9 cellular contexts compared by ENCODE assay signal in the genomic region with DNA sequence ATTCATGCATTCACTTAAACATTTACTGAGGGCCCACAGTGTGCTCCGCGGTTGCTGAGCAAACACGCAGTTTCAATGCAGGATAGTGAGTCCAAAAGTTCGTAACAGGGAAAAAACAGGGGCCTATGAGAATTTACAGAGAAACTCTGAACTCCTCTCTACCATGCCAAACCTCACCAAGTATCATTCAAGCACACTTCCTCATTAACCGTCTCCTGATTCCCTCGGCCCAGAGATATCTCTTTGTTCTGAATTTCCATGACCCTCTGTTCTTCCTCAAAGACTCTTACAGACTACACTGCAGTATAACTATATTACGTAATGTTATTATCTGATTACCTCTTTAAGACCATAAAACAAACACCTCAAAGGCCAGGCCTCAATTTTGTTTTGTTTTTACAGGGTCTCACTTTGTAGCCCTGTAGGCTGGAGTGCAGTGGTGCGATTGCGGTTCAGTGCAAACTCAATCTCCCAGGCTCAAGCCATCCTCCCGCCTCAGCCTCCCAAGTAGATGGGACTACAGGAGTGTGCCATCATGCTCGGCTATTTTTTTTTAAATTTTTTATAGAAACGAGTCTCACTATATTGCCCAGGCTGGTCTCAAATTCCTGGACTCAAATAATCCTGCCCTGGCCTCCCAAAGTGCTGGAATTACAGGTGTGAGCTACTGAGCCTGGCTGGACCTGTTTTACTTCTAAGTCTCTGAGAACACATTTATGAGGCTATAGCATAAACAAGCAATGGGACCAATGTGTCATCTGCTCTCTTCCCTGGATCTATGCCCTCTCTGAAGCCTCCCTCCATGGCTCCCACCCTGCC. TPM values are rescaled to one million over a fixed set of nuclear protein-coding genes. Genes with fewer than 3 reads are reported as not detected.
DNase-seq lines count a peak whose midpoint lies in the region; ATAC-seq and TF ChIP-seq lines count a peak whose summit lies in the region.
"Had no signal": no experiment of that assay in that cellular context is flagged by ENCODE, and none has a peak within 500 bp of the region (broad histone marks: within the 10 kb centered on the region; RNA-seq: fewer than 3 reads in every experiment).

No MANE protein-coding gene starts in this region.

- CTCF ChIA-PET in OCI-LY7 (lab: Charles Lee; ENCODE audit: unreplicated experiment): interaction anchor here (0.8 kb wide), 1 partner anchor 194 kb away, joined by 3 read pairs; no protein-coding TSS in a partner anchor

- H3K9ac ChIP-seq in endodermal cell (ENCODE audit: extremely low read depth, low read length, poor library complexity, severe bottlenecking): no peak overlapping the region

- TF ChIP-seq CTCF in OCI-LY7 (conservative IDR thresholded peaks at IDR 0.05; ENCODE audit: low read length) (no peak), endodermal cell (conservative IDR thresholded peaks at IDR 0.05) (peak; percentile 21), psoas muscle (IDR thresholded peaks at IDR 0.05) (no peak)

- no peaks in the 10 kb centered on the region for H3K27me3 Mint-ChIP-seq in endodermal cell (ENCODE audit: insufficient read depth)

- no peaks in the 10 kb centered on the region for H3K9me2 ChIP-seq in OCI-LY7 (ENCODE audit: insufficient read depth, low read length)

- WGBS in endodermal cell (ENCODE audit: insufficient coverage in 1 of 2, insufficient read length in 1 of 2), 2 experiments: 91% methylated on average over 8 to 12 of the region's 12 CpGs
- WGBS in psoas muscle, 3 donors: 75 to 77% (median 76%) methylated on average over 12 of the region's 12 CpGs

- H3K4me1 ChIP-seq in OCI-LY7 (ENCODE audit: insufficient read depth, low read length, poor library complexity, severe bottlenecking) (peaks cover 76% of the 10 kb centered on the region), endodermal cell (ENCODE audit: control insufficient read depth, insufficient read depth, low read length) (no peaks in the 10 kb centered on the region), psoas muscle (peaks cover 49% of the 10 kb centered on the region)

- peak overlapping the region; percentile 2 for H3K27ac Mint-ChIP-seq in endodermal cell

- H4K20me1 ChIP-seq in OCI-LY7 (ENCODE audit: insufficient read depth, low read length): 0 out of 2 replicates have a peak, but pooled peaks cover 1% of the 10 kb centered on the region

- no TSS peak for BruUV-seq in OCI-LY7 (replicated peaks; lab: Mats Ljungman, UMichigan)

- H3K27me3 ChIP-seq in endodermal cell (ENCODE audit: control insufficient read depth, insufficient read depth, low read length, poor library complexity, severe bottlenecking): no peaks in the 10 kb centered on the region
- H3K27me3 ChIP-seq in psoas muscle (ENCODE audit: insufficient read depth in 3 of 3, low read length in 2 of 3): no peaks in the 10 kb centered on the region

- peak overlapping the region; percentile 86 for H3K4me3 ChIP-seq in OCI-LY7 (ENCODE audit: low read depth, low read length, poor library complexity, severe bottlenecking)
- peak overlapping the region; percentile 50 for H3K4me3 ChIP-seq in endodermal cell (ENCODE audit: low read length)
- peak overlapping the region; percentile 99 for H3K4me3 ChIP-seq in psoas muscle

- H3K9me3 Mint-ChIP-seq in endodermal cell: no peaks in the 10 kb centered on the region

- H3K27ac ChIP-seq in OCI-LY7 (ENCODE audit: low read depth, low read length, poor library complexity, severe bottlenecking): peak overlapping the region; percentile 95
- no peak overlapping the region for H3K27ac ChIP-seq in endodermal cell (ENCODE audit: low read depth, low read length)
- peak overlapping the region; percentile 63 for H3K27ac ChIP-seq in psoas muscle

- peaks cover 30% of the 10 kb centered on the region for H3K36me3 Mint-ChIP-seq in endodermal cell (ENCODE audit: low read depth)

- peaks cover 91% of the 10 kb centered on the region for H3K79me2 ChIP-seq in OCI-LY7 (ENCODE audit: insufficient read depth, low read depth, low read length)

- ATAC-seq in psoas muscle (no peak), HG03175 (IDR thresholded peaks at IDR 0.05; ENCODE audit: unreplicated experiment) (no peak), GM19467 (IDR thresholded peaks at IDR 0.05; ENCODE audit: unreplicated experiment) (no peak)

- peak overlapping the region; percentile 0 for H3K4me3 Mint-ChIP-seq in endodermal cell

- H2AFZ ChIP-seq in OCI-LY7 (ENCODE audit: low read length): peak overlapping the region; percentile 21; the same call in 1 of the 2 replicates

- peak overlapping the region; percentile 85 for H3K4me2 ChIP-seq in OCI-LY7 (ENCODE audit: low read length)

- DNase-seq in NCI-H1092 treated with DMSO at 0.1 percent for 48 hours (lab: John Stamatoyannopoulos, UW) (peak; percentile 75), NCI-H1092 (lab: John Stamatoyannopoulos, UW) (no peak), OCI-LY7 (ENCODE audit: low spot score) (peak; percentile 62), endodermal cell (no peak), psoas muscle (no peak), foreskin melanocyte (no peak)
- DNase-seq: ACHN had no signal

- H3K9me3 ChIP-seq in OCI-LY7 (ENCODE audit: low read length): no peaks in the 10 kb centered on the region
- H3K9me3 ChIP-seq in endodermal cell (ENCODE audit: control insufficient read depth, low read length): no peaks in the 10 kb centered on the region
- H3K9me3 ChIP-seq in psoas muscle: no peaks in the 10 kb centered on the region

- peaks cover 39% of the 10 kb centered on the region for H3K36me3 ChIP-seq in OCI-LY7 (ENCODE audit: insufficient read depth, low read length)
- H3K36me3 ChIP-seq in endodermal cell (ENCODE audit: control insufficient read depth, insufficient read depth, low read length): peaks cover 28% of the 10 kb centered on the region
- peaks cover 8 to 63% of the 10 kb centered on the region in 2 donors for H3K36me3 ChIP-seq in psoas muscle (ENCODE audit: insufficient read depth in 1 of 2, low read depth in 1 of 2)

- intact Hi-C loops in OCI-LY7 (cut with micrococcal nuclease; ENCODE audit: unreplicated experiment) (loop anchor here (2.0 kb wide), 1 partner anchor 193 kb away; no protein-coding TSS in a partner anchor), psoas muscle (cut with DNase I) (loop anchor here in 1 of 2 donors (5.0 kb wide), 1 partner anchor 107 kb away; no protein-coding TSS in a partner anchor)

- H3K4me1 Mint-ChIP-seq in endodermal cell: peaks cover 34% of the 10 kb centered on the region

- POLR2A ChIA-PET in OCI-LY7 (lab: Charles Lee): interaction anchor here (0.9 to 6.0 kb wide), 6 partner anchors 35 to 193 kb away, joined by 3 to 34 read pairs (median 8); no protein-coding TSS in a partner anchor

RNA-seq across cellular contexts. Expression of gene HPS4, which starts 3.6 kb away (rescaled TPM):
- 64.8 and 77.4 TPM in 2 replicates for total RNA-seq in OCI-LY7 (2014; rRNA removed; shearing (Covaris generic))
- 89.6 and 107 TPM in 2 replicates for total RNA-seq in OCI-LY7 (2022)
- 10 to 100 TPM; 41.7 to 57.6 TPM for total RNA-seq in endodermal cell
- polyA plus RNA-seq in endodermal cell (2013, experiment 1 of 2): 45.7 TPM
- 41.7 TPM for polyA plus RNA-seq in endodermal cell (2013, experiment 2 of 2)
- 10 to 100 TPM in 3 of 4 donors, 1 to 10 TPM in 1; 7.4 to 12.5 (median 10.4) TPM for total RNA-seq in psoas muscle
- 10 to 100 TPM in 1 of 3 donors, 1 to 10 TPM in 2; 5.8 to 13.9 (median 6.4) TPM for polyA plus RNA-seq in psoas muscle

RNA-seq across cellular contexts. Expression of gene SRRD, which starts 3.7 kb away (rescaled TPM):
- 20.7 and 23.1 TPM in 2 replicates for total RNA-seq in OCI-LY7 (2014; rRNA removed; shearing (Covaris generic))
- total RNA-seq in OCI-LY7 (2022) (33.0 and 36.6 TPM in 2 replicates), endodermal cell (10 to 100 TPM; 27.4 to 30.0 TPM), psoas muscle (10 to 100 TPM; 25.4 to 36.6 (median 28.9) TPM)
- 26.7 TPM for polyA plus RNA-seq in endodermal cell (2013, experiment 1 of 2)
- polyA plus RNA-seq in endodermal cell (2013, experiment 2 of 2): 25.2 TPM
- 10 to 100 TPM; 36.1 to 51.2 (median 38.3) TPM for polyA plus RNA-seq in psoas muscle

RNA-seq across cellular contexts. Expression of gene TFIP11, which starts 32.3 kb away (rescaled TPM):
- total RNA-seq in OCI-LY7 (2014; rRNA removed; shearing (Covaris generic)): 39.6 and 45.2 TPM in 2 replicates
- total RNA-seq in OCI-LY7 (2022) (52.3 and 54.5 TPM in 2 replicates), endodermal cell (10 to 100 TPM; 28.4 to 28.9 TPM), psoas muscle (10 to 100 TPM; 29.1 to 48.6 (median 33.5) TPM)
- 21.4 TPM for polyA plus RNA-seq in endodermal cell (2013, experiment 1 of 2)
- 23.5 TPM for polyA plus RNA-seq in endodermal cell (2013, experiment 2 of 2)
- 10 to 100 TPM; 28.8 to 56.1 (median 37.8) TPM for polyA plus RNA-seq in psoas muscle

RNA-seq across cellular contexts. Expression of gene ASPHD2, which starts 50.9 kb away (rescaled TPM):
- 5.8 and 6.5 TPM in 2 replicates for total RNA-seq in OCI-LY7 (2014; rRNA removed; shearing (Covaris generic))
- total RNA-seq in OCI-LY7 (2022) (5.5 and 6.1 TPM in 2 replicates), endodermal cell (1 to 10 TPM; 6.0 to 7.3 TPM), psoas muscle (under 1 TPM in 3 of 4 donors, not detected in 1; 0.08 to 0.24 (median 0.20) TPM)
- polyA plus RNA-seq in endodermal cell (2013, experiment 1 of 2): 13.9 TPM
- 12.9 TPM for polyA plus RNA-seq in endodermal cell (2013, experiment 2 of 2)
- under 1 TPM; 0.04 to 0.38 (median 0.07) TPM for polyA plus RNA-seq in psoas muscle

Comparison
In these comparisons a context has a peak if more than half of its experiments do, and no peak if none do; other contexts are left out.
1. DNase-seq: peak in NCI-H1092 treated with DMSO at 0.1 percent for 48 hours (single experiment) and OCI-LY7 (single experiment); none in NCI-H1092 (single experiment), endodermal cell (single experiment), psoas muscle (0 of 2) and foreskin melanocyte (single experiment).
2. Peak in every context shown above with its lines, with median percentiles within 50 percentile points of each other: H3K4me3 ChIP-seq.